In genomic region chr21:46028547-46029200, GRCh38 we compare ENCODE assay signal across 13 cellular contexts. TPM values are rescaled to one million over a fixed set of nuclear protein-coding genes. Genes with fewer than 3 reads are reported as not detected.
DNase-seq lines count a peak whose midpoint lies in the region; ATAC-seq, FAIRE-seq and TF ChIP-seq lines count a peak whose summit lies in the region.
"Had no signal": no experiment of that assay in that cellular context is flagged by ENCODE, and none has a peak within 500 bp of the region (broad histone marks: within the 10 kb centered on the region; RNA-seq: fewer than 3 reads in every experiment).

No MANE protein-coding gene starts in this region.

- H3K27me3 ChIP-seq in astrocyte (ENCODE audit: insufficient read depth, low read length) (no peaks in the 10 kb centered on the region), heart left ventricle (no peaks in the 10 kb centered on the region), uterus (no peaks in the 10 kb centered on the region)

- H3K36me3 Mint-ChIP-seq in astrocyte (ENCODE audit: low read depth, unreplicated experiment) = no peaks in the 10 kb centered on the region

- H3K4me1 Mint-ChIP-seq in astrocyte (ENCODE audit: low read depth, unreplicated experiment) = peaks cover 31% of the 10 kb centered on the region

- H3K27me3 Mint-ChIP-seq in astrocyte (ENCODE audit: low read depth, unreplicated experiment) = no peaks in the 10 kb centered on the region

- H3K36me3 ChIP-seq in astrocyte (ENCODE audit: insufficient read depth, low read length) (no peaks in the 10 kb centered on the region), heart left ventricle (no peaks in the 10 kb centered on the region), uterus (no peaks in the 10 kb centered on the region)

- H3K9me3 Mint-ChIP-seq in astrocyte (ENCODE audit: unreplicated experiment) = peaks cover 3% of the 10 kb centered on the region

- no peaks in the 10 kb centered on the region for H4K20me1 ChIP-seq in astrocyte (ENCODE audit: insufficient read depth, low read length)

- TF ChIP-seq POLR2A in heart left ventricle (IDR thresholded peaks at IDR 0.05) = no peak
- no peak for TF ChIP-seq POLR2A in uterus (IDR thresholded peaks at IDR 0.05)

- H3K27ac Mint-ChIP-seq in astrocyte (ENCODE audit: unreplicated experiment) = no peak overlapping the region

- H3K9ac ChIP-seq in astrocyte (ENCODE audit: low read length) = no peak overlapping the region

- H3K79me2 ChIP-seq in astrocyte (ENCODE audit: insufficient read depth, low read length) = no peaks in the 10 kb centered on the region

- H3K4me2 ChIP-seq in astrocyte (ENCODE audit: low read length) = no peak overlapping the region

- FAIRE-seq in astrocyte (lab: Jason Lieb, UNC) = peak; percentile 55
- FAIRE-seq: endothelial cell of umbilical vein had no signal

- no peak overlapping the region for H2AFZ ChIP-seq in astrocyte (ENCODE audit: low read depth, low read length)

- H3K9me3 ChIP-seq in astrocyte (ENCODE audit: insufficient read depth, low read depth, low read length) (no peaks in the 10 kb centered on the region), heart left ventricle (peaks cover 0 to 14% (median 4%) of the 10 kb centered on the region in 12 donors), uterus (no peaks in the 10 kb centered on the region)

- intact Hi-C loops in heart left ventricle (cut with DNase I) (loop anchor here in 1 of 10 donors (10.0 kb wide), 1 partner anchor 66 kb away; the partner anchor contains the start of gene COL6A2), uterus (cut with DNase I; ENCODE audit: low total_unique reads) (no loop called here)

- ATAC-seq in heart left ventricle (peak; percentile 45 to 80 (median 67)), omental fat pad (ENCODE audit: low FRiP score) (peak; percentile 75), HG03135 (IDR thresholded peaks at IDR 0.05; ENCODE audit: unreplicated experiment) (no peak), HG02938 (IDR thresholded peaks at IDR 0.05; ENCODE audit: unreplicated experiment) (no peak)

- H3K27ac ChIP-seq in astrocyte (ENCODE audit: low read depth, low read length) (no peak overlapping the region), heart left ventricle (peak overlapping the region in 11 of 12 donors; percentile 11 to 86 (median 51)), uterus (peak overlapping the region; percentile 79 to 86)

- H3K4me3 ChIP-seq in astrocyte (ENCODE audit: insufficient read depth, low read depth, low read length) = no peak overlapping the region
- H3K4me3 ChIP-seq in heart left ventricle = no peak overlapping the region
- no peak overlapping the region for H3K4me3 ChIP-seq in uterus

- H3K4me3 Mint-ChIP-seq in astrocyte (ENCODE audit: unreplicated experiment) = no peak overlapping the region

- DNase-seq in astrocyte (ENCODE audit: low read depth) (peak; percentile 81), heart left ventricle (no peak), omental fat pad (ENCODE audit: low spot score) (no peak), uterus (peak; percentile 60 to 77)
- DNase-seq in stimulated activated CD4-positive, alpha-beta T cell treated with anti-CD3 and anti-CD28 coated beads, Interleukin-12 subunit alpha, Interleukin-12 subunit beta, amount 100 ng/mL, for 4 hours = no peak
- DNase-seq: activated T-cell treated with anti-CD3 and anti-CD28 coated beads, Interleukin-2, amount 50 U/mL, for 48 hours; amygdala; Kasumi-1; stimulated activated CD4-positive, alpha-beta T cell treated with anti-CD3 and anti-CD28 coated beads, Interleukin-2, amount 100 ng/mL, for 24 hours; stimulated activated naive CD4-positive, alpha-beta T cell treated with Interleukin-2 at 50 U/mL for 16 hours had no signal

- 63 to 83% (median 76%) methylated on average over 1 of the region's 1 CpG for WGBS in heart left ventricle, 4 donors

- TF ChIP-seq CTCF in astrocyte (IDR thresholded peaks at IDR 0.05; ENCODE audit: insufficient read depth, low read depth, low read length) (no peak), heart left ventricle (IDR thresholded peaks at IDR 0.05) (no peak), omental fat pad (IDR thresholded peaks at IDR 0.05) (no peak), uterus (IDR thresholded peaks at IDR 0.05) (no peak)

- H3K4me1 ChIP-seq in astrocyte (ENCODE audit: insufficient read depth, low read length) (peaks cover 12% of the 10 kb centered on the region), heart left ventricle (peaks cover 0 to 11% (median 0%) of the 10 kb centered on the region in 12 donors), uterus (peaks cover 0 to 28% of the 10 kb centered on the region in 2 donors)

RNA-seq across cellular contexts. Expression of gene COL6A1, which starts 47.1 kb away (rescaled TPM):
- total RNA-seq in astrocyte (131 and 173 TPM in 2 replicates), heart left ventricle (100 to 1,000 TPM in 8 of 9 donors, 10 to 100 TPM in 1; 92.4 to 385 (median 143) TPM), omental fat pad (1,000 to 10,000 TPM in 1 of 4 donors, 100 to 1,000 TPM in 3; 410 to 1,024 (median 521) TPM), uterus (1,000 to 10,000 TPM in 1 of 4 donors, 100 to 1,000 TPM in 3; 621 to 1,160 (median 804) TPM)
- 100 to 1,000 TPM; 149 to 157 TPM for polyA plus RNA-seq in heart left ventricle

Comparison
In these comparisons a context has a peak if more than half of its experiments do, and no peak if none do; other contexts are left out.
1. DNase-seq: peak in astrocyte (single experiment) and uterus (2 of 2); none in heart left ventricle (0 of 5), omental fat pad (single experiment) and stimulated activated CD4-positive, alpha-beta T cell treated with anti-CD3 and anti-CD28 coated beads, Interleukin-12 subunit alpha, Interleukin-12 subunit beta, amount 100 ng/mL, for 4 hours (single experiment).
2. ATAC-seq: peak in heart left ventricle (4 of 4) and omental fat pad (single experiment); none in HG03135 (single experiment) and HG02938 (single experiment).